In genomic region chr3:170757038-170757437, GRCh38 we compare ENCODE assay signal across 40 cellular contexts.
"Had no signal": no experiment of that assay in that cellular context is flagged by ENCODE, and none has a peak within 500 bp of the region (broad histone marks: within the 10 kb centered on the region; RNA-seq: fewer than 3 reads in every experiment).

No MANE protein-coding gene starts in this region.

- FAIRE-seq: astrocyte, bronchial epithelial cell had no signal

- H3K36me3 Mint-ChIP-seq: activated naive CD4-positive, alpha-beta T cell treated with anti-CD3 and anti-CD28 coated beads, Interleukin-2, amount 10 ng/mL, durations not matched to agents 7 days and 5 days; activated naive CD4-positive, alpha-beta T cell treated with anti-CD3 and anti-CD28 coated beads, Interleukin-2, amount 50 U/mL, for 24 hours; activated naive CD4-positive, alpha-beta T cell treated with anti-CD3 and anti-CD28 coated beads, Interleukin-2, amount 50 U/mL, for 72 hours; activated naive CD8-positive, alpha-beta T cell; activated naive CD8-positive, alpha-beta T cell treated with anti-CD3 and anti-CD28 coated beads for 36 hours; activated naive CD8-positive, alpha-beta T cell treated with anti-CD3 and anti-CD28 coated beads, Interleukin-2, amount 10 ng/mL, durations not matched to agents 7 days and 5 days; brain had no signal

- H3K4me1 Mint-ChIP-seq: activated naive CD4-positive, alpha-beta T cell treated with anti-CD3 and anti-CD28 coated beads, Interleukin-2, amount 10 ng/mL, durations not matched to agents 7 days and 5 days; activated naive CD4-positive, alpha-beta T cell treated with anti-CD3 and anti-CD28 coated beads, Interleukin-2, amount 50 U/mL, for 24 hours; activated naive CD8-positive, alpha-beta T cell treated with anti-CD3 and anti-CD28 coated beads for 36 hours; activated naive CD8-positive, alpha-beta T cell treated with anti-CD3 and anti-CD28 coated beads, Interleukin-2, amount 10 ng/mL, durations not matched to agents 7 days and 5 days; activated naive CD8-positive, alpha-beta T cell treated with anti-CD3 and anti-CD28 coated beads, Interleukin-2, amount 50 U/mL, for 24 hours; activated T-helper 17 cell treated with anti-CD3 and anti-CD28 coated beads, Interleukin-2, amount 50 U/mL, for 72 hours; central memory CD8-positive, alpha-beta T cell had no signal

- H3K4me1 ChIP-seq: adrenal gland had no signal

- H3K4me3 Mint-ChIP-seq: activated naive CD4-positive, alpha-beta T cell treated with anti-CD3 and anti-CD28 coated beads for 36 hours; activated naive CD4-positive, alpha-beta T cell treated with anti-CD3 and anti-CD28 coated beads, Interleukin-2, amount 10 ng/mL, durations not matched to agents 7 days and 5 days; activated naive CD4-positive, alpha-beta T cell treated with anti-CD3 and anti-CD28 coated beads, Interleukin-2, amount 50 U/mL, for 24 hours; activated naive CD8-positive, alpha-beta T cell; activated naive CD8-positive, alpha-beta T cell treated with anti-CD3 and anti-CD28 coated beads for 36 hours; activated naive CD8-positive, alpha-beta T cell treated with anti-CD3 and anti-CD28 coated beads, Interleukin-2, amount 10 ng/mL, durations not matched to agents 7 days and 5 days; activated naive CD8-positive, alpha-beta T cell treated with anti-CD3 and anti-CD28 coated beads, Interleukin-2, amount 50 U/mL, for 24 hours; activated T-cell treated with anti-CD3 and anti-CD28 coated beads, Interleukin-2, amount 50 U/mL, for 24 hours; activated T-cell treated with anti-CD3 and anti-CD28 coated beads, Interleukin-2, amount 50 U/mL, for 4 hours; activated T-cell treated with anti-CD3 and anti-CD28 coated beads, Interleukin-2, amount 50 U/mL, for 72 hours; activated T-helper 1 cell treated with anti-CD3 and anti-CD28 coated beads, Interleukin-12 subunit alpha, Interleukin-12 subunit beta, Interleukin-2, Interleukin-4 antibody, amounts not matched to agents 30 ng/mL and 10 ng/mL and 1 ng/mL, durations not matched to agents 14 hours and 24 hours and 36 hours; activated T-helper 17 cell treated with anti-CD3 and anti-CD28 coated beads, Interleukin-2, amount 50 U/mL, for 72 hours; brain; central memory CD8-positive, alpha-beta T cell had no signal

- H3K27me3 ChIP-seq: adrenal gland, ascending aorta, body of pancreas, brain microvascular endothelial cell, breast epithelium, cardiac muscle cell had no signal

- H3K36me3 ChIP-seq: adrenal gland, ascending aorta, brain microvascular endothelial cell, breast epithelium, cardiac muscle cell had no signal

- H3K9me3 ChIP-seq: adrenal gland, ascending aorta, body of pancreas, breast epithelium had no signal

- ATAC-seq: activated naive CD4-positive, alpha-beta T cell treated with anti-CD3 and anti-CD28 coated beads, Interleukin-2, amount 50 U/mL, for 72 hours; activated naive CD8-positive, alpha-beta T cell treated with anti-CD3 and anti-CD28 coated beads, Interleukin-2, amount 50 U/mL, for 24 hours; activated T-cell treated with anti-CD3 and anti-CD28 coated beads, Interleukin-2, amount 50 U/mL, for 4 hours; activated T-cell treated with anti-CD3 and anti-CD28 coated beads, Interleukin-2, amount 50 U/mL, for 72 hours; activated T-helper 17 cell treated with anti-CD3 and anti-CD28 coated beads, Interleukin-2, amount 50 U/mL, for 72 hours; body of pancreas had no signal

- H3K4me3 ChIP-seq: adrenal gland, ascending aorta, body of pancreas, breast epithelium, cardiac muscle cell had no signal

- H3K27ac Mint-ChIP-seq: activated naive CD4-positive, alpha-beta T cell treated with anti-CD3 and anti-CD28 coated beads for 36 hours; activated naive CD4-positive, alpha-beta T cell treated with anti-CD3 and anti-CD28 coated beads, Interleukin-2, amount 10 ng/mL, durations not matched to agents 7 days and 5 days; activated naive CD4-positive, alpha-beta T cell treated with anti-CD3 and anti-CD28 coated beads, Interleukin-2, amount 50 U/mL, for 24 hours; activated naive CD4-positive, alpha-beta T cell treated with anti-CD3 and anti-CD28 coated beads, Interleukin-2, amount 50 U/mL, for 72 hours; activated naive CD8-positive, alpha-beta T cell; activated naive CD8-positive, alpha-beta T cell treated with anti-CD3 and anti-CD28 coated beads for 36 hours; activated naive CD8-positive, alpha-beta T cell treated with anti-CD3 and anti-CD28 coated beads, Interleukin-2, amount 10 ng/mL, durations not matched to agents 7 days and 5 days; activated naive CD8-positive, alpha-beta T cell treated with anti-CD3 and anti-CD28 coated beads, Interleukin-2, amount 50 U/mL, for 24 hours; activated T-cell treated with anti-CD3 and anti-CD28 coated beads, Interleukin-2, amount 50 U/mL, for 24 hours; activated T-cell treated with anti-CD3 and anti-CD28 coated beads, Interleukin-2, amount 50 U/mL, for 72 hours; activated T-helper 1 cell treated with anti-CD3 and anti-CD28 coated beads, Interleukin-12 subunit alpha, Interleukin-12 subunit beta, Interleukin-2, Interleukin-4 antibody, amounts not matched to agents 30 ng/mL and 10 ng/mL and 1 ng/mL, durations not matched to agents 14 hours and 24 hours and 36 hours; activated T-helper 17 cell treated with anti-CD3 and anti-CD28 coated beads, Interleukin-2, amount 50 U/mL, for 72 hours; activated T-helper 2 cell treated with anti-CD3 and anti-CD28 coated beads, Interferon-gamma antibody, Interleukin-2, Interleukin-4, amounts not matched to agents 10 μg/mL and 5 μg/mL and 100 μg/mL, durations not matched to agents 14 hours and 24 hours and 36 hours; brain had no signal

- H3K27me3 Mint-ChIP-seq: activated naive CD4-positive, alpha-beta T cell treated with anti-CD3 and anti-CD28 coated beads, Interleukin-2, amount 10 ng/mL, durations not matched to agents 7 days and 5 days had no signal

- H3K9me3 Mint-ChIP-seq: activated naive CD4-positive, alpha-beta T cell treated with anti-CD3 and anti-CD28 coated beads for 36 hours; activated naive CD4-positive, alpha-beta T cell treated with anti-CD3 and anti-CD28 coated beads, Interleukin-2, amount 10 ng/mL, durations not matched to agents 7 days and 5 days; activated naive CD4-positive, alpha-beta T cell treated with anti-CD3 and anti-CD28 coated beads, Interleukin-2, amount 50 U/mL, for 24 hours; activated naive CD4-positive, alpha-beta T cell treated with anti-CD3 and anti-CD28 coated beads, Interleukin-2, amount 50 U/mL, for 72 hours; activated naive CD8-positive, alpha-beta T cell treated with anti-CD3 and anti-CD28 coated beads for 36 hours; activated naive CD8-positive, alpha-beta T cell treated with anti-CD3 and anti-CD28 coated beads, Interleukin-2, amount 10 ng/mL, durations not matched to agents 7 days and 5 days; activated naive CD8-positive, alpha-beta T cell treated with anti-CD3 and anti-CD28 coated beads, Interleukin-2, amount 50 U/mL, for 24 hours; activated T-cell treated with anti-CD3 and anti-CD28 coated beads, Interleukin-2, amount 50 U/mL, for 24 hours; activated T-cell treated with anti-CD3 and anti-CD28 coated beads, Interleukin-2, amount 50 U/mL, for 4 hours; activated T-cell treated with anti-CD3 and anti-CD28 coated beads, Interleukin-2, amount 50 U/mL, for 72 hours; activated T-helper 1 cell treated with anti-CD3 and anti-CD28 coated beads, Interleukin-12 subunit alpha, Interleukin-12 subunit beta, Interleukin-2, Interleukin-4 antibody, amounts not matched to agents 30 ng/mL and 10 ng/mL and 1 ng/mL, durations not matched to agents 14 hours and 24 hours and 36 hours; activated T-helper 17 cell treated with anti-CD3 and anti-CD28 coated beads, Interleukin-2, amount 50 U/mL, for 72 hours; activated T-helper 2 cell treated with anti-CD3 and anti-CD28 coated beads, Interferon-gamma antibody, Interleukin-2, Interleukin-4, amounts not matched to agents 10 μg/mL and 5 μg/mL and 100 μg/mL, durations not matched to agents 14 hours and 24 hours and 36 hours; central memory CD8-positive, alpha-beta T cell had no signal

- H3K27ac ChIP-seq: adrenal gland, ascending aorta, body of pancreas, brain microvascular endothelial cell, breast epithelium, cardiac muscle cell had no signal

- DNase-seq: activated effector memory CD4-positive, alpha-beta T cell treated with anti-CD3 and anti-CD28 coated beads, Interleukin-2, amount 50 U/mL, for 16 hours; activated effector memory CD4-positive, alpha-beta T cell treated with Interleukin-2 at 50 U/mL for 16 hours; activated gamma-delta T cell; activated gamma-delta T cell treated with Interleukin-2 at 50 U/mL for 16 hours; activated naive CD4-positive, alpha-beta T cell; activated naive CD4-positive, alpha-beta T cell treated with anti-CD3 and anti-CD28 coated beads for 36 hours; activated naive CD4-positive, alpha-beta T cell treated with anti-CD3 and anti-CD28 coated beads, Interleukin-2, amount 10 ng/mL, durations not matched to agents 7 days and 5 days; activated naive CD4-positive, alpha-beta T cell treated with anti-CD3 and anti-CD28 coated beads, Interleukin-2, amount 50 U/mL, for 16 hours; activated naive CD4-positive, alpha-beta T cell treated with Interleukin-2 at 50 U/mL for 16 hours; activated naive CD8-positive, alpha-beta T cell treated with anti-CD3 and anti-CD28 coated beads for 36 hours; activated naive CD8-positive, alpha-beta T cell treated with anti-CD3 and anti-CD28 coated beads, Interleukin-2, amount 10 ng/mL, durations not matched to agents 7 days and 5 days; activated naive CD8-positive, alpha-beta T cell treated with anti-CD3 and anti-CD28 coated beads, Interleukin-2, amount 50 U/mL, for 24 hours; activated T-cell treated with anti-CD3 and anti-CD28 coated beads, Interleukin-2, amount 50 U/mL, for 1 hour; activated T-cell treated with anti-CD3 and anti-CD28 coated beads, Interleukin-2, amount 50 U/mL, for 24 hours; activated T-cell treated with anti-CD3 and anti-CD28 coated beads, Interleukin-2, amount 50 U/mL, for 4 hours; activated T-cell treated with anti-CD3 and anti-CD28 coated beads, Interleukin-2, amount 50 U/mL, for 48 hours; activated T-cell treated with anti-CD3 and anti-CD28 coated beads, Interleukin-2, amount 50 U/mL, for 72 hours; adrenal gland; amniotic stem cell; amygdala; anterior cingulate cortex; aorta; body of pancreas; brain microvascular endothelial cell; caudate nucleus; central memory CD4-positive, alpha-beta T cell; cerebellar nuclear complex had no signal
